ENCODE assay signal across 16 cellular contexts in the genomic region with DNA sequence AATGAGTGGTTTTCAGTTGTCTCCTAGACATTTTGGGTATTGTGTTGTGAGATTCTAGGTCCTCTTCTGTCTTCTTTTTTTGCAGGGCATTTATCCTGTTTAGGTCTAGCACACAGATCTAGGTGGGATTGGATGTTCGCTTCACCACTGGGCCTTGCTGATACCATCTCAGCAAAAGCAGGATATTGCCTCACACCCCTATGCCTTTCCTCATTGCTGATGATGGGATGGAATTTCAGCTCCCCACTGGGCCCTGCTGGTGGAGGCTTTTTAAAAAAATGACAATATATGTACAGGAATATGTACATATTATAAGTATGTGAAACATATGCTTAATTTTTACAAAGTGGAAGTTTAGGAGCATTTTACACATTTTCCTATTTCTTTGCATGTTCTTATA. TPM values are rescaled to one million over a fixed set of nuclear protein-coding genes. Genes with fewer than 3 reads are reported as not detected.
"Had no signal": no experiment of that assay in that cellular context is flagged by ENCODE, and none has a peak within 500 bp of the region (broad histone marks: within the 10 kb centered on the region; RNA-seq: fewer than 3 reads in every experiment).

No MANE protein-coding gene starts in this region.

- DNase-seq: activated CD8-positive, alpha-beta memory T cell treated with anti-CD3 and anti-CD28 coated beads, Interleukin-2, amount 50 U/mL, for 48 hours; activated naive CD4-positive, alpha-beta T cell; activated T-cell treated with anti-CD3 and anti-CD28 coated beads, Interleukin-2, amount 50 U/mL, for 4 hours; amniotic stem cell; dermis blood vessel endothelial cell; effector CD8-positive, alpha-beta T cell; gastrocnemius medialis; hypothalamus; pancreas; right cardiac atrium; stimulated activated CD4-positive, alpha-beta T cell treated with anti-CD3 and anti-CD28 coated beads, Interleukin-12 subunit alpha, Interleukin-12 subunit beta, amount 100 ng/mL, for 4 hours; stimulated activated CD4-positive, alpha-beta T cell treated with anti-CD3 and anti-CD28 coated beads, Interleukin-1b, Interleukin-23, amount 100 ng/mL, for 48 hours; substantia nigra; T-cell; thyroid gland had no signal

- H3K4me3 ChIP-seq: gastrocnemius medialis, pancreas, thyroid gland had no signal

RNA-seq across cellular contexts. Expression of gene TOGARAM2, which starts 5.4 kb away (rescaled TPM):
- total RNA-seq: dermis blood vessel endothelial cell, pulmonary artery endothelial cell had no signal
